Comparison of ENCODE assay signal across 36 cellular contexts in the genomic region with DNA sequence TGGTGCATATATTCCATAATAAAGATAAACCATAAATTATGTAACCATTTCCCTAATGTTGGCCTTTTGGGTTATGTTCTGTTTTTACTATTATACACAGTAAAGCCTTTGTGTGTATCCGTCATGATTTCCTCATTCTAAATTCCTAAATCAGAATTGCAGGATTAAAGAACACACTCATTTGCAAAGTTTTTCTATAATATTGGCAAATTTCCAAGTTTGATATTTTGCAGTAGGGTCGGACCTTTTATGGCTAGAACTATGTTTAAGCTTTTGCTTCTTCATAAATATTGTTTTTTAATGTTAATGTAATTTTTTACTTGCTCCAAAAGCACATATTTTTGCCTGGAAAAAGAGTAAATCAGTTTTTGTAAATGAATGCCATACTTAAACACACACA.
"Had no signal": no experiment of that assay in that cellular context is flagged by ENCODE, and none has a peak within 500 bp of the region (broad histone marks: within the 10 kb centered on the region; RNA-seq: fewer than 3 reads in every experiment).

No MANE protein-coding gene starts in this region.

- H3K27ac Mint-ChIP-seq: activated CD4-positive, alpha-beta memory T cell treated with anti-CD3 and anti-CD28 coated beads, Interleukin-2, amount 10 ng/mL, durations not matched to agents 7 days and 5 days; activated CD4-positive, alpha-beta T cell treated with anti-CD3 and anti-CD28 coated beads for 36 hours; activated CD4-positive, alpha-beta T cell treated with anti-CD3 and anti-CD28 coated beads, Interleukin-2, amount 10 ng/mL, durations not matched to agents 7 days and 5 days; activated CD8-positive, alpha-beta memory T cell treated with anti-CD3 and anti-CD28 coated beads, Interleukin-2, amount 10 ng/mL, durations not matched to agents 7 days and 5 days; activated CD8-positive, alpha-beta T cell treated with anti-CD3 and anti-CD28 coated beads, Interleukin-2, amount 10 ng/mL, durations not matched to agents 7 days and 5 days; activated naive CD4-positive, alpha-beta T cell treated with anti-CD3 and anti-CD28 coated beads for 36 hours; activated naive CD4-positive, alpha-beta T cell treated with anti-CD3 and anti-CD28 coated beads, Interleukin-2, amount 50 U/mL, for 72 hours; activated naive CD8-positive, alpha-beta T cell treated with anti-CD3 and anti-CD28 coated beads for 36 hours; activated T-cell treated with anti-CD3 and anti-CD28 coated beads, Interleukin-2, amount 50 U/mL, for 24 hours; T-helper 1 cell treated with Interleukin-12 subunit alpha and Interleukin-12 subunit beta and Interleukin-4 antibody, amounts not matched to agents 30 μg/mL and 1 μg/mL, for 36 hours; T-helper 2 cell treated with Interferon-gamma antibody and Interleukin-4, amounts not matched to agents 5 μg/mL and 100 μg/mL, for 36 hours; WTC11 had no signal

- H3K4me3 ChIP-seq: adrenal gland, body of pancreas, breast epithelium had no signal

- H3K4me1 ChIP-seq: body of pancreas, breast epithelium had no signal

- H3K27ac ChIP-seq: adrenal gland, body of pancreas, brain microvascular endothelial cell, breast epithelium, VCaP had no signal

- H3K4me3 Mint-ChIP-seq: activated CD4-positive, alpha-beta memory T cell treated with anti-CD3 and anti-CD28 coated beads, Interleukin-2, amount 10 ng/mL, durations not matched to agents 7 days and 5 days; activated CD4-positive, alpha-beta T cell treated with anti-CD3 and anti-CD28 coated beads for 36 hours; activated CD4-positive, alpha-beta T cell treated with anti-CD3 and anti-CD28 coated beads, Interleukin-2, amount 10 ng/mL, durations not matched to agents 7 days and 5 days; activated CD8-positive, alpha-beta memory T cell treated with anti-CD3 and anti-CD28 coated beads, Interleukin-2, amount 10 ng/mL, durations not matched to agents 7 days and 5 days; activated CD8-positive, alpha-beta T cell treated with anti-CD3 and anti-CD28 coated beads, Interleukin-2, amount 10 ng/mL, durations not matched to agents 7 days and 5 days; activated naive CD4-positive, alpha-beta T cell treated with anti-CD3 and anti-CD28 coated beads for 36 hours; activated naive CD8-positive, alpha-beta T cell treated with anti-CD3 and anti-CD28 coated beads for 36 hours; activated T-cell treated with anti-CD3 and anti-CD28 coated beads, Interleukin-2, amount 50 U/mL, for 24 hours; T-helper 1 cell treated with Interleukin-12 subunit alpha and Interleukin-12 subunit beta and Interleukin-4 antibody, amounts not matched to agents 30 μg/mL and 1 μg/mL, for 36 hours; T-helper 2 cell treated with Interferon-gamma antibody and Interleukin-4, amounts not matched to agents 5 μg/mL and 100 μg/mL, for 36 hours; WTC11 had no signal

- H3K4me1 Mint-ChIP-seq: activated CD4-positive, alpha-beta memory T cell treated with anti-CD3 and anti-CD28 coated beads, Interleukin-2, amount 10 ng/mL, durations not matched to agents 7 days and 5 days; activated CD4-positive, alpha-beta T cell treated with anti-CD3 and anti-CD28 coated beads for 36 hours; activated CD4-positive, alpha-beta T cell treated with anti-CD3 and anti-CD28 coated beads, Interleukin-2, amount 10 ng/mL, durations not matched to agents 7 days and 5 days; activated CD8-positive, alpha-beta memory T cell treated with anti-CD3 and anti-CD28 coated beads, Interleukin-2, amount 10 ng/mL, durations not matched to agents 7 days and 5 days; WTC11 had no signal

- H3K9me3 ChIP-seq: adrenal gland, body of pancreas, breast epithelium had no signal

- H3K27me3 ChIP-seq: adrenal gland, body of pancreas, brain microvascular endothelial cell, breast epithelium had no signal

- H3K27me3 Mint-ChIP-seq: activated CD4-positive, alpha-beta memory T cell treated with anti-CD3 and anti-CD28 coated beads, Interleukin-2, amount 10 ng/mL, durations not matched to agents 7 days and 5 days; activated CD4-positive, alpha-beta T cell treated with anti-CD3 and anti-CD28 coated beads for 36 hours; activated CD4-positive, alpha-beta T cell treated with anti-CD3 and anti-CD28 coated beads, Interleukin-2, amount 10 ng/mL, durations not matched to agents 7 days and 5 days; activated CD8-positive, alpha-beta memory T cell treated with anti-CD3 and anti-CD28 coated beads, Interleukin-2, amount 10 ng/mL, durations not matched to agents 7 days and 5 days; activated naive CD8-positive, alpha-beta T cell treated with anti-CD3 and anti-CD28 coated beads for 36 hours; activated T-cell treated with anti-CD3 and anti-CD28 coated beads, Interleukin-2, amount 50 U/mL, for 24 hours had no signal

- DNase-seq: activated CD4-positive, alpha-beta memory T cell treated with anti-CD3 and anti-CD28 coated beads, Interleukin-2, amount 10 ng/mL, durations not matched to agents 7 days and 5 days; activated CD4-positive, alpha-beta T cell treated with anti-CD3 and anti-CD28 coated beads for 1 hour; activated CD4-positive, alpha-beta T cell treated with anti-CD3 and anti-CD28 coated beads for 36 hours; activated CD4-positive, alpha-beta T cell treated with anti-CD3 and anti-CD28 coated beads for 48 hours; activated CD4-positive, alpha-beta T cell treated with anti-CD3 and anti-CD28 coated beads, Interleukin-2, amount 10 ng/mL, durations not matched to agents 7 days and 5 days; activated CD4-positive, alpha-beta T cell treated with anti-CD3 and anti-CD28 coated beads, Interleukin-2, amount 50 U/mL, for 48 hours; activated CD4-positive, CD25-positive, alpha-beta regulatory T cell; activated CD8-positive, alpha-beta memory T cell treated with anti-CD3 and anti-CD28 coated beads for 24 hours; activated CD8-positive, alpha-beta memory T cell treated with anti-CD3 and anti-CD28 coated beads, Interleukin-2, amount 10 ng/mL, durations not matched to agents 7 days and 5 days; activated CD8-positive, alpha-beta memory T cell treated with anti-CD3 and anti-CD28 coated beads, Interleukin-2, amount 50 U/mL, for 48 hours; activated CD8-positive, alpha-beta T cell treated with anti-CD3 and anti-CD28 coated beads, Interleukin-2, amount 10 ng/mL, durations not matched to agents 7 days and 5 days; activated effector memory CD4-positive, alpha-beta T cell treated with anti-CD3 and anti-CD28 coated beads, Interleukin-2, amount 50 U/mL, for 16 hours; activated gamma-delta T cell treated with Interleukin-2 at 50 U/mL for 16 hours; activated naive CD4-positive, alpha-beta T cell; activated naive CD4-positive, alpha-beta T cell treated with anti-CD3 and anti-CD28 coated beads for 36 hours; activated naive CD4-positive, alpha-beta T cell treated with anti-CD3 and anti-CD28 coated beads, Interleukin-2, amount 50 U/mL, for 16 hours; activated naive CD8-positive, alpha-beta T cell treated with anti-CD3 and anti-CD28 coated beads for 36 hours; activated T-cell treated with anti-CD3 and anti-CD28 coated beads, Interleukin-2, amount 50 U/mL, for 24 hours; activated T-cell treated with anti-CD3 and anti-CD28 coated beads, Interleukin-2, amount 50 U/mL, for 48 hours; adrenal gland; amniotic stem cell; aorta; body of pancreas; brain microvascular endothelial cell; central memory CD4-positive, alpha-beta T cell; T-helper 2 cell; T-helper 9 cell had no signal

- ATAC-seq: activated CD4-positive, alpha-beta T cell treated with anti-CD3 and anti-CD28 coated beads for 36 hours; activated CD4-positive, CD25-positive, alpha-beta regulatory T cell treated with anti-CD3 and anti-CD28 coated beads, Interleukin-2, amount 50 U/mL, for 24 hours; activated CD8-positive, alpha-beta memory T cell treated with anti-CD3 and anti-CD28 coated beads, Interleukin-2, amount 10 ng/mL, durations not matched to agents 7 days and 5 days; activated CD8-positive, alpha-beta T cell treated with anti-CD3 and anti-CD28 coated beads, Interleukin-2, amount 10 ng/mL, durations not matched to agents 7 days and 5 days; activated naive CD4-positive, alpha-beta T cell treated with anti-CD3 and anti-CD28 coated beads, Interleukin-2, amount 50 U/mL, for 72 hours; body of pancreas; WTC11 had no signal

- H3K9me3 Mint-ChIP-seq: activated CD4-positive, alpha-beta memory T cell treated with anti-CD3 and anti-CD28 coated beads, Interleukin-2, amount 10 ng/mL, durations not matched to agents 7 days and 5 days; activated CD4-positive, alpha-beta T cell treated with anti-CD3 and anti-CD28 coated beads, Interleukin-2, amount 10 ng/mL, durations not matched to agents 7 days and 5 days; activated naive CD4-positive, alpha-beta T cell treated with anti-CD3 and anti-CD28 coated beads for 36 hours; activated naive CD4-positive, alpha-beta T cell treated with anti-CD3 and anti-CD28 coated beads, Interleukin-2, amount 50 U/mL, for 72 hours; activated naive CD8-positive, alpha-beta T cell treated with anti-CD3 and anti-CD28 coated beads for 36 hours; activated T-cell treated with anti-CD3 and anti-CD28 coated beads, Interleukin-2, amount 50 U/mL, for 24 hours; T-helper 1 cell treated with Interleukin-12 subunit alpha and Interleukin-12 subunit beta and Interleukin-4 antibody, amounts not matched to agents 30 μg/mL and 1 μg/mL, for 36 hours; T-helper 2 cell treated with Interferon-gamma antibody and Interleukin-4, amounts not matched to agents 5 μg/mL and 100 μg/mL, for 36 hours; WTC11 had no signal

- FAIRE-seq: astrocyte, TTC549 had no signal
